In genomic region chr19:40716031-40716654, GRCh38 we compare ENCODE assay signal across 8 cellular contexts. TPM values are rescaled to one million over a fixed set of nuclear protein-coding genes. Genes with fewer than 3 reads are reported as not detected.
DNase-seq lines count a peak whose midpoint lies in the region; ATAC-seq and TF ChIP-seq lines count a peak whose summit lies in the region.

No MANE protein-coding gene starts in this region.

- TF ChIP-seq CTCF in mucosa of descending colon (IDR thresholded peaks at IDR 0.05) = no peak

- H3K9me3 ChIP-seq in mucosa of descending colon = no peaks in the 10 kb centered on the region

- ATAC-seq in mucosa of descending colon (no peak), HG03439 (IDR thresholded peaks at IDR 0.05; ENCODE audit: unreplicated experiment) (no peak)

- H3K27me3 ChIP-seq in ACC112 (ENCODE audit: insufficient read depth, low read length) = no peaks in the 10 kb centered on the region

- peak overlapping the region; percentile 13 for H2AFZ ChIP-seq in ACC112 (ENCODE audit: low read length, unreplicated experiment)

- no peaks in the 10 kb centered on the region for H3K9me3 Mint-ChIP-seq in dendritic cell treated with granulocyte-macrophage colony-stimulating factor and Interleukin-4, amounts not matched to agents 40 ng/mL and 50 ng/mL, for 4 days

- peaks cover 63% of the 10 kb centered on the region for H3K4me1 Mint-ChIP-seq in dendritic cell treated with granulocyte-macrophage colony-stimulating factor and Interleukin-4, amounts not matched to agents 40 ng/mL and 50 ng/mL, for 4 days (ENCODE audit: low read depth)

- H3K4me3 ChIP-seq in ACC112 (ENCODE audit: low read depth, low read length) (peak overlapping the region; percentile 85), mucosa of descending colon (peak overlapping the region; percentile 69)

- intact Hi-C loops in dendritic cell treated with granulocyte-macrophage colony-stimulating factor and Interleukin-4, amounts not matched to agents 40 ng/mL and 50 ng/mL, for 4 days (cut with micrococcal nuclease) = loop anchor here (1.0 to 10.0 kb wide), 2 partner anchors 34 to 59 kb away; partner anchors contain the start of genes ACTMAP, MIA and RAB4B
- intact Hi-C loops in mucosa of descending colon (cut with DNase I, micrococcal nuclease) = no loop called here

- H3K4me1 ChIP-seq in ACC112 (ENCODE audit: control insufficient read depth, insufficient read depth, low read length, unreplicated experiment) = peaks cover 15% of the 10 kb centered on the region
- H3K4me1 ChIP-seq in mucosa of descending colon (ENCODE audit: low read depth) = peaks cover 26% of the 10 kb centered on the region

- H3K27ac ChIP-seq in ACC112 (ENCODE audit: low read depth, low read length) = peak overlapping the region; percentile 99

- DNase-seq in HS-5 (ENCODE audit: low read depth) = peak; percentile 97
- DNase-seq in activated CD4-positive, alpha-beta T cell treated with anti-CD3 and anti-CD28 coated beads for 1 hour = peak; percentile 58
- peak in 2 of 3 donors; percentile 48 to 59 for DNase-seq in mucosa of descending colon
- DNase-seq in stimulated activated CD8-positive, alpha-beta memory T cell treated with anti-CD3 and anti-CD28 coated beads, Interleukin-7, amount 100 ng/mL, for 1 hour (ENCODE audit: low read depth in 2 of 2) = peak; percentile 43 to 44
- DNase-seq in pons (ENCODE audit: low spot score) = no peak

- H3K27me3 Mint-ChIP-seq in dendritic cell treated with granulocyte-macrophage colony-stimulating factor and Interleukin-4, amounts not matched to agents 40 ng/mL and 50 ng/mL, for 4 days = no peaks in the 10 kb centered on the region

- H3K36me3 Mint-ChIP-seq in dendritic cell treated with granulocyte-macrophage colony-stimulating factor and Interleukin-4, amounts not matched to agents 40 ng/mL and 50 ng/mL, for 4 days (ENCODE audit: low read depth) = peaks cover 36% of the 10 kb centered on the region

- H3K27ac Mint-ChIP-seq in dendritic cell treated with granulocyte-macrophage colony-stimulating factor and Interleukin-4, amounts not matched to agents 40 ng/mL and 50 ng/mL, for 4 days = peak overlapping the region; percentile 95

- peaks cover 35% of the 10 kb centered on the region for H3K79me2 ChIP-seq in ACC112 (ENCODE audit: control insufficient read depth, insufficient read depth, low read length, unreplicated experiment)

- peak overlapping the region; percentile 88 for H3K4me3 Mint-ChIP-seq in dendritic cell treated with granulocyte-macrophage colony-stimulating factor and Interleukin-4, amounts not matched to agents 40 ng/mL and 50 ng/mL, for 4 days

- H3K36me3 ChIP-seq in ACC112 (ENCODE audit: insufficient read depth, low read length) (no peaks in the 10 kb centered on the region), mucosa of descending colon (ENCODE audit: low read depth) (no peaks in the 10 kb centered on the region)

RNA-seq across cellular contexts. Expression of gene COQ8B, which starts 0.5 kb away (rescaled TPM):
- 10 to 100 TPM; 29.9 to 49.2 (median 39.3) TPM for total RNA-seq in mucosa of descending colon

RNA-seq across cellular contexts. Expression of gene ITPKC, which starts 0.8 kb away (rescaled TPM):
- 10 to 100 TPM; 22.1 to 26.1 (median 23.2) TPM for total RNA-seq in mucosa of descending colon

RNA-seq across cellular contexts. Expression of gene NUMBL, which starts 25.7 kb away (rescaled TPM):
- 10 to 100 TPM; 10.2 to 39.7 (median 16.9) TPM for total RNA-seq in mucosa of descending colon

RNA-seq across cellular contexts. Expression of gene ACTMAP, which starts 34.1 kb away (rescaled TPM):
- total RNA-seq in mucosa of descending colon = 10 to 100 TPM; 10.9 to 16.7 (median 13.8) TPM

RNA-seq across cellular contexts. Expression of gene SNRPA, which starts 34.9 kb away (rescaled TPM):
- total RNA-seq in mucosa of descending colon = 10 to 100 TPM; 54.0 to 81.7 (median 59.9) TPM
